Comparison of ENCODE assay signal across 8 cellular contexts in genomic region chr12:54413284-54414190, GRCh38. TPM values are rescaled to one million over a fixed set of nuclear protein-coding genes. Genes with fewer than 3 reads are reported as not detected.
DNase-seq lines count a peak whose midpoint lies in the region; ATAC-seq and TF ChIP-seq lines count a peak whose summit lies in the region.

No MANE protein-coding gene starts in this region.

- H3K4me1 ChIP-seq in foreskin keratinocyte = peaks cover 37% of the 10 kb centered on the region

- ATAC-seq in foreskin keratinocyte = no peak
- no peak for ATAC-seq in GM18907 (IDR thresholded peaks at IDR 0.05; ENCODE audit: unreplicated experiment)
- ATAC-seq in GM18505 (IDR thresholded peaks at IDR 0.05; ENCODE audit: unreplicated experiment) = no peak

- TF ChIP-seq POLR2A in GM18505 (IDR thresholded peaks at IDR 0.05; ENCODE audit: borderline replicate concordance, extremely low read depth, insufficient read depth, insufficient read length) = no peak

- peak overlapping the region; percentile 19 for H3K27ac ChIP-seq in foreskin keratinocyte

- H3K27me3 ChIP-seq in foreskin keratinocyte = no peaks in the 10 kb centered on the region

- peak; percentile 54 for DNase-seq in EL
- DNase-seq in MV-4-11 (lab: John Stamatoyannopoulos, UW) = peak; percentile 89
- DNase-seq in activated T-cell treated with anti-CD3 and anti-CD28 coated beads for 1 hour (ENCODE audit: low read depth) = peak; percentile 71
- no peak for DNase-seq in foreskin keratinocyte
- peak; percentile 24 to 62 for DNase-seq in stimulated activated CD4-positive, alpha-beta T cell treated with anti-CD3 and anti-CD28 coated beads, Interleukin-15, amount 100 ng/mL, for 1 hour (ENCODE audit: low read depth in 1 of 2, low spot score in 1 of 2)
- DNase-seq in SHP77 (lab: John Stamatoyannopoulos, UW) = no peak

- TF ChIP-seq CTCF in foreskin keratinocyte (conservative IDR thresholded peaks at IDR 0.05) = no peak

RNA-seq across cellular contexts. Expression of gene ITGA5, which starts 5.5 kb away (rescaled TPM):
- 111 and 175 TPM in 2 replicates for total RNA-seq in foreskin keratinocyte
- 77.3 and 104 TPM in 2 replicates for polyA plus RNA-seq in foreskin keratinocyte

RNA-seq across cellular contexts. Expression of gene ZNF385A, which starts 29.0 kb away (rescaled TPM):
- total RNA-seq in foreskin keratinocyte = 29.8 and 31.9 TPM in 2 replicates
- polyA plus RNA-seq in foreskin keratinocyte = 77.1 and 81.3 TPM in 2 replicates

RNA-seq across cellular contexts. Expression of gene GPR84, which starts 49.3 kb away (rescaled TPM):
- total RNA-seq in foreskin keratinocyte = 0.07 and 0.10 TPM in 2 replicates
- polyA plus RNA-seq in foreskin keratinocyte = 0.07 TPM in 2 replicates

RNA-seq across cellular contexts. Expression of gene GTSF1, which starts 59.9 kb away (rescaled TPM):
- not detected in 2 replicates for total RNA-seq in foreskin keratinocyte
- polyA plus RNA-seq in foreskin keratinocyte = not detected in 2 replicates

Comparison
In these comparisons a context has a peak if more than half of its experiments do, and no peak if none do; other contexts are left out.
1. DNase-seq: peak in EL (single experiment), MV-4-11 (single experiment), activated T-cell treated with anti-CD3 and anti-CD28 coated beads for 1 hour (single experiment) and stimulated activated CD4-positive, alpha-beta T cell treated with anti-CD3 and anti-CD28 coated beads, Interleukin-15, amount 100 ng/mL, for 1 hour (2 of 2); none in foreskin keratinocyte (0 of 2) and SHP77 (0 of 2).